In the genomic region with DNA sequence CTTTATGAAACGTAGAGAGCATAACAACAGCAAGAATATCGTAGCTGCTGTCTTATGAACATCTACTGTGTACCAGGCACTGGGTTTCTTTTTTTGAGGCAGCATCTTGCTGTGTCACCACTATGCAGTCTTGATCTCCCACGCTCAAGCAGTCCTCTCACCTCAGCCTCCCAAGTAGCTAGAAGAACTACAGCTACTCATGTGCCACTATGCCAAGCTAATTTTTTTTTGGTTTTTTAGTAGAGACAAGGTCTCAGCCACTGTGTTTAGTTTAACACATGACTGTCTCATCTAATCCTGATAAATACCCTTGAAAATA, we compare ENCODE assay signal across 17 cellular contexts.
DNase-seq lines count a peak whose midpoint lies in the region; ATAC-seq and TF ChIP-seq lines count a peak whose summit lies in the region.
"Had no signal": no experiment of that assay in that cellular context is flagged by ENCODE, and none has a peak within 500 bp of the region (broad histone marks: within the 10 kb centered on the region; RNA-seq: fewer than 3 reads in every experiment).

No MANE protein-coding gene starts in this region.

- no peak for DNase-seq in Right ventricle myocardium superior
- DNase-seq in uterus, result no peak
- DNase-seq in NCI-H2196 treated with DMSO at 0.1 percent for 48 hours (lab: John Stamatoyannopoulos, UW; ENCODE audit: unreplicated experiment), result no peak
- DNase-seq in NCI-H2081 (lab: John Stamatoyannopoulos, UW), result no peak
- DNase-seq: activated CD4-positive, alpha-beta T cell treated with anti-CD3 and anti-CD28 coated beads, Interleukin-2, amount 50 U/mL, for 4 hours; activated effector memory CD4-positive, alpha-beta T cell treated with anti-CD3 and anti-CD28 coated beads, Interleukin-2, amount 50 U/mL, for 16 hours; H9; midbrain; NCI-H345; Peyer's patch; stimulated activated CD4-positive, alpha-beta T cell treated with anti-CD3 and anti-CD28 coated beads, Interleukin-4, amount 100 ng/mL, for 4 hours; stimulated activated naive CD4-positive, alpha-beta T cell treated with Interleukin-2 at 50 U/mL for 16 hours had no signal

- H3K27ac ChIP-seq in VCaP (peak overlapping the region; percentile 35; the same call in 1 of the 2 replicates), neutrophil (peak overlapping the region; percentile 27), uterus (peak overlapping the region; percentile 3 to 12)
- H3K27ac ChIP-seq: cardiac muscle cell, epithelial cell of prostate had no signal

- H3K36me3 ChIP-seq in neutrophil (peaks cover 4% of the 10 kb centered on the region), uterus (no peaks in the 10 kb centered on the region)
- H3K36me3 ChIP-seq: cardiac muscle cell, Peyer's patch had no signal

- TF ChIP-seq POLR2A in uterus (IDR thresholded peaks at IDR 0.05), result no peak

- H3K4me3 ChIP-seq in neutrophil (ENCODE audit: low read depth in 1 of 2, low read length in 1 of 2) (no peak overlapping the region), uterus (no peak overlapping the region)
- H3K4me3 ChIP-seq: cardiac muscle cell, Peyer's patch had no signal

- ATAC-seq in Right ventricle myocardium superior (ENCODE audit: poor library complexity) (peak; percentile 28), HG03108 (IDR thresholded peaks at IDR 0.05; ENCODE audit: unreplicated experiment) (no peak)

- H3K4me1 ChIP-seq in neutrophil (ENCODE audit: control insufficient read depth in 1 of 2, insufficient read depth in 1 of 2, low read depth in 1 of 2, low read length in 1 of 2), result no peaks in the 10 kb centered on the region
- H3K4me1 ChIP-seq in uterus, result peaks cover 2 to 6% of the 10 kb centered on the region in 2 donors

- TF ChIP-seq CTCF in VCaP (conservative IDR thresholded peaks at IDR 0.05) (no peak), neutrophil (IDR thresholded peaks at IDR 0.05) (no peak), uterus (IDR thresholded peaks at IDR 0.05) (no peak)

- H3K9me3 ChIP-seq in neutrophil (no peaks in the 10 kb centered on the region), uterus (no peaks in the 10 kb centered on the region)
- H3K9me3 ChIP-seq: Peyer's patch had no signal

- intact Hi-C loops in Right ventricle myocardium superior (cut with DNase I) (no loop called here), uterus (cut with DNase I; ENCODE audit: low total_unique reads) (no loop called here)

- H3K27me3 ChIP-seq in neutrophil (no peaks in the 10 kb centered on the region), uterus (no peaks in the 10 kb centered on the region)
- H3K27me3 ChIP-seq: cardiac muscle cell, Peyer's patch had no signal
